In genomic region chr13:20069956-20070355, GRCh38 we compare ENCODE assay signal across 18 cellular contexts.
DNase-seq lines count a peak whose midpoint lies in the region; ATAC-seq lines count a peak whose summit lies in the region.
"Had no signal": no experiment of that assay in that cellular context is flagged by ENCODE, and none has a peak within 500 bp of the region (broad histone marks: within the 10 kb centered on the region; RNA-seq: fewer than 3 reads in every experiment).

No MANE protein-coding gene starts in this region.

- no peak for DNase-seq in activated naive CD4-positive, alpha-beta T cell (lab: John Stamatoyannopoulos, UW)
- DNase-seq in dedifferentiated amniotic fluid mesenchymal stem cell (ENCODE audit: extremely low spot score) (peak; percentile 27), fibroblast of peridontal ligament (ENCODE audit: extremely low read depth) (peak; percentile 70), activated gamma-delta T cell treated with Interleukin-2 at 50 U/mL for 16 hours (no peak), KG1 (lab: John Stamatoyannopoulos, UW) (no peak)
- DNase-seq in activated CD8-positive, alpha-beta memory T cell treated with anti-CD3 and anti-CD28 coated beads for 24 hours, result no peak
- DNase-seq: 8988T; BE2C; CD8-positive, alpha-beta T cell; COR-L47; DMS153; DMS79 treated with DMSO at 0.1 percent for 48 hours; EL; H7 had no signal

- H3K27me3 Mint-ChIP-seq in activated naive CD4-positive, alpha-beta T cell treated with anti-CD3 and anti-CD28 coated beads, Interleukin-2, amount 50 U/mL, for 24 hours, result no peaks in the 10 kb centered on the region

- no peak for ATAC-seq in HG03521 (IDR thresholded peaks at IDR 0.05; ENCODE audit: unreplicated experiment)
- ATAC-seq: CD8-positive, alpha-beta T cell; GM23338 had no signal

- H3K36me3 Mint-ChIP-seq in activated naive CD4-positive, alpha-beta T cell treated with anti-CD3 and anti-CD28 coated beads, Interleukin-2, amount 50 U/mL, for 24 hours, result peaks cover 18% of the 10 kb centered on the region

- H3K4me3 Mint-ChIP-seq in activated naive CD4-positive, alpha-beta T cell treated with anti-CD3 and anti-CD28 coated beads, Interleukin-2, amount 50 U/mL, for 24 hours, result no peak overlapping the region
- H3K4me3 Mint-ChIP-seq: CD14-positive monocyte; CD8-positive, alpha-beta T cell; GM23338 had no signal

- H3K27ac Mint-ChIP-seq in activated naive CD4-positive, alpha-beta T cell treated with anti-CD3 and anti-CD28 coated beads, Interleukin-2, amount 50 U/mL, for 24 hours, result peak overlapping the region; percentile 30
- H3K27ac Mint-ChIP-seq: CD14-positive monocyte; CD8-positive, alpha-beta T cell; GM23338 had no signal

- H3K4me1 Mint-ChIP-seq in activated naive CD4-positive, alpha-beta T cell treated with anti-CD3 and anti-CD28 coated beads, Interleukin-2, amount 50 U/mL, for 24 hours, result no peaks in the 10 kb centered on the region
- H3K4me1 Mint-ChIP-seq: GM23338 had no signal

- H3K9me3 Mint-ChIP-seq in activated naive CD4-positive, alpha-beta T cell treated with anti-CD3 and anti-CD28 coated beads, Interleukin-2, amount 50 U/mL, for 24 hours, result no peaks in the 10 kb centered on the region
- H3K9me3 Mint-ChIP-seq: CD8-positive, alpha-beta T cell; GM23338 had no signal

Comparison
In these comparisons a context has a peak if more than half of its experiments do, and no peak if none do; other contexts are left out.
1. DNase-seq: peak in dedifferentiated amniotic fluid mesenchymal stem cell (single experiment) and fibroblast of peridontal ligament (single experiment); none in activated naive CD4-positive, alpha-beta T cell (0 of 4), activated CD8-positive, alpha-beta memory T cell treated with anti-CD3 and anti-CD28 coated beads for 24 hours (single experiment), activated gamma-delta T cell treated with Interleukin-2 at 50 U/mL for 16 hours (single experiment) and KG1 (single experiment).